In the genomic region with DNA sequence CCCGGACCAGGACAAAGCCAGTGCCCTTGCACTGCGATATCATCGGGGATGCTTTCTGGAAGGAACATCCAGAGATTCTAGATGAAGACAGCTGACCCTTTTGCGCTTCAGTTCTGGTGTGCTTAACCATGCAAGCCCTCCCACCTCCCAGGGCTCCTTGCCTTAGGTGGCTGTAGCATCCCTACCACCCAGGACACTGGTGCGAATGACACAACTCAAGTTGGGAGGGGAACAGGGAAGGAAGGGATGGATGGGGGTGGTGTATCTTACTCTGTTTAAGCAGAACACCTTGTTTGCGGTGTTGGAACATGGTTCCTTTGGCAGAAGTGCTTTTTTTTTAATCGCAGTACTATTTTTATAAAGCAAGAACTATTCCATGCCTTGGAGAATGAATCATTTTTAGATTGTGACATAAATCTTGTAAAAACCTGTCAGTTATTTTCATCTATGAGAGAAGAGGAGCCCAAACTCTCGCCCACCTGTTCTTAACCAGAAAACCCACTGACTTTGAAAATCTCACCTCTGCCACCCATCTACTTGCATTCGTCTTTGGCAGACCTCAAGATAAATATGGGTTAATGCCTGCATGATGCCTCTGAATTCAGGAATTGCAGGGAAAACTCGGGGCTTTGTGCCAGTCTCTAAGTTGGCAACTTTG, we compare ENCODE assay signal across 29 cellular contexts.
"Had no signal": no experiment of that assay in that cellular context is flagged by ENCODE, and none has a peak within 500 bp of the region (broad histone marks: within the 10 kb centered on the region; RNA-seq: fewer than 3 reads in every experiment).

No MANE protein-coding gene starts in this region.

- H3K4me3 Mint-ChIP-seq: activated CD4-positive, alpha-beta T cell treated with anti-CD3 and anti-CD28 coated beads for 36 hours; activated CD8-positive, alpha-beta T cell treated with anti-CD3 and anti-CD28 coated beads for 36 hours; activated naive CD4-positive, alpha-beta T cell treated with anti-CD3 and anti-CD28 coated beads, Interleukin-2, amount 50 U/mL, for 24 hours; activated naive CD8-positive, alpha-beta T cell treated with anti-CD3 and anti-CD28 coated beads for 36 hours; activated naive CD8-positive, alpha-beta T cell treated with anti-CD3 and anti-CD28 coated beads, Interleukin-2, amount 50 U/mL, for 24 hours; activated T-cell treated with anti-CD3 and anti-CD28 coated beads, Interleukin-2, amount 50 U/mL, for 4 hours; activated T-helper 17 cell treated with anti-CD3 and anti-CD28 coated beads, Interleukin-2, amount 50 U/mL, for 72 hours; effector memory CD8-positive, alpha-beta T cell; T-helper 17 cell; T-helper 2 cell treated with Interferon-gamma antibody and Interleukin-4, amounts not matched to agents 5 μg/mL and 100 μg/mL, for 36 hours had no signal

- H3K27me3 Mint-ChIP-seq: activated CD4-positive, alpha-beta T cell treated with anti-CD3 and anti-CD28 coated beads for 36 hours; activated CD8-positive, alpha-beta T cell treated with anti-CD3 and anti-CD28 coated beads for 36 hours; activated naive CD4-positive, alpha-beta T cell treated with anti-CD3 and anti-CD28 coated beads, Interleukin-2, amount 50 U/mL, for 24 hours; activated naive CD8-positive, alpha-beta T cell treated with anti-CD3 and anti-CD28 coated beads for 36 hours; activated naive CD8-positive, alpha-beta T cell treated with anti-CD3 and anti-CD28 coated beads, Interleukin-2, amount 50 U/mL, for 24 hours; activated T-helper 17 cell treated with anti-CD3 and anti-CD28 coated beads, Interleukin-2, amount 50 U/mL, for 72 hours; effector memory CD8-positive, alpha-beta T cell; T-helper 17 cell had no signal

- H3K27ac Mint-ChIP-seq: activated CD4-positive, alpha-beta T cell treated with anti-CD3 and anti-CD28 coated beads for 36 hours; activated CD8-positive, alpha-beta T cell treated with anti-CD3 and anti-CD28 coated beads for 36 hours; activated naive CD4-positive, alpha-beta T cell treated with anti-CD3 and anti-CD28 coated beads, Interleukin-2, amount 50 U/mL, for 24 hours; activated naive CD8-positive, alpha-beta T cell treated with anti-CD3 and anti-CD28 coated beads for 36 hours; activated naive CD8-positive, alpha-beta T cell treated with anti-CD3 and anti-CD28 coated beads, Interleukin-2, amount 50 U/mL, for 24 hours; activated T-helper 17 cell treated with anti-CD3 and anti-CD28 coated beads, Interleukin-2, amount 50 U/mL, for 72 hours; effector memory CD8-positive, alpha-beta T cell; T-helper 17 cell; T-helper 2 cell treated with Interferon-gamma antibody and Interleukin-4, amounts not matched to agents 5 μg/mL and 100 μg/mL, for 36 hours had no signal

- H3K9me3 Mint-ChIP-seq: activated CD8-positive, alpha-beta T cell treated with anti-CD3 and anti-CD28 coated beads for 36 hours; activated naive CD4-positive, alpha-beta T cell treated with anti-CD3 and anti-CD28 coated beads, Interleukin-2, amount 50 U/mL, for 24 hours; activated naive CD8-positive, alpha-beta T cell treated with anti-CD3 and anti-CD28 coated beads for 36 hours; activated naive CD8-positive, alpha-beta T cell treated with anti-CD3 and anti-CD28 coated beads, Interleukin-2, amount 50 U/mL, for 24 hours; activated T-cell treated with anti-CD3 and anti-CD28 coated beads, Interleukin-2, amount 50 U/mL, for 4 hours; activated T-helper 17 cell treated with anti-CD3 and anti-CD28 coated beads, Interleukin-2, amount 50 U/mL, for 72 hours; effector memory CD8-positive, alpha-beta T cell; T-helper 2 cell treated with Interferon-gamma antibody and Interleukin-4, amounts not matched to agents 5 μg/mL and 100 μg/mL, for 36 hours had no signal

- DNase-seq: activated CD4-positive, alpha-beta T cell treated with anti-CD3 and anti-CD28 coated beads, Interleukin-2, amount 50 U/mL, for 1 hour; activated CD4-positive, alpha-beta T cell treated with anti-CD3 and anti-CD28 coated beads, Interleukin-2, amount 50 U/mL, for 48 hours; activated CD4-positive, CD25-positive, alpha-beta regulatory T cell; activated CD4-positive, CD25-positive, alpha-beta regulatory T cell treated with anti-CD3 and anti-CD28 coated beads, Interleukin-2, amount 50 U/mL, for 72 hours; activated CD8-positive, alpha-beta memory T cell treated with anti-CD3 and anti-CD28 coated beads for 24 hours; activated effector memory CD4-positive, alpha-beta T cell treated with Interleukin-2 at 50 U/mL for 16 hours; activated gamma-delta T cell treated with Interleukin-2 at 50 U/mL for 16 hours; activated naive CD4-positive, alpha-beta T cell treated with Interleukin-2 at 50 U/mL for 16 hours; activated naive CD8-positive, alpha-beta T cell treated with anti-CD3 and anti-CD28 coated beads for 36 hours; activated naive CD8-positive, alpha-beta T cell treated with anti-CD3 and anti-CD28 coated beads, Interleukin-2, amount 50 U/mL, for 24 hours; activated T-cell treated with anti-CD3 and anti-CD28 coated beads, Interleukin-2, amount 50 U/mL, for 4 hours; adrenal gland; amygdala; aorta; body of pancreas; cortex of kidney; effector CD4-positive, alpha-beta T cell; effector memory CD8-positive, alpha-beta T cell; esophagus squamous epithelium; foreskin melanocyte; heart right ventricle; T-helper 17 cell; T1000 had no signal

- H3K27me3 ChIP-seq: adrenal gland, body of pancreas, esophagus squamous epithelium, gastroesophageal sphincter, heart right ventricle had no signal

- ATAC-seq: activated CD4-positive, alpha-beta T cell treated with anti-CD3 and anti-CD28 coated beads for 36 hours; activated CD8-positive, alpha-beta T cell treated with anti-CD3 and anti-CD28 coated beads for 36 hours; activated naive CD8-positive, alpha-beta T cell treated with anti-CD3 and anti-CD28 coated beads, Interleukin-2, amount 50 U/mL, for 24 hours; activated T-cell treated with anti-CD3 and anti-CD28 coated beads, Interleukin-2, amount 50 U/mL, for 4 hours; body of pancreas; effector memory CD8-positive, alpha-beta T cell; gastroesophageal sphincter; heart right ventricle; T-helper 17 cell had no signal

- H3K27ac ChIP-seq: adrenal gland, body of pancreas, esophagus squamous epithelium, gastroesophageal sphincter, heart right ventricle had no signal

- H3K9me3 ChIP-seq: adrenal gland, body of pancreas, esophagus squamous epithelium, gastroesophageal sphincter, heart right ventricle had no signal

- H3K4me3 ChIP-seq: adrenal gland, body of pancreas, esophagus squamous epithelium, gastroesophageal sphincter, heart right ventricle had no signal
